In genomic region chr17:17001874-17002520, GRCh38 we compare ENCODE assay signal across 9 cellular contexts. TPM values are rescaled to one million over a fixed set of nuclear protein-coding genes. Genes with fewer than 3 reads are reported as not detected.
A peak's percentile ranks its signal among the peaks of the same experiment; 100 is the strongest.
DNase-seq lines count a peak whose midpoint lies in the region; ATAC-seq and TF ChIP-seq lines count a peak whose summit lies in the region.
"Had no signal": no experiment of that assay in that cellular context is flagged by ENCODE, and none has a peak within 500 bp of the region (broad histone marks: within the 10 kb centered on the region; RNA-seq: fewer than 3 reads in every experiment).

No MANE protein-coding gene starts in this region.

- no peaks in the 10 kb centered on the region for H3K27me3 ChIP-seq in lower lobe of right lung (ENCODE audit: low read depth)

- no peaks in the 10 kb centered on the region for H3K36me3 ChIP-seq in lower lobe of right lung

- H3K27ac ChIP-seq in lower lobe of right lung: no peak overlapping the region

- ATAC-seq in HG03175 (IDR thresholded peaks at IDR 0.05; ENCODE audit: unreplicated experiment) (peak; percentile 49), lower lobe of right lung (peak; percentile 92 to 95), GM19395 (IDR thresholded peaks at IDR 0.05; ENCODE audit: unreplicated experiment) (no peak)

- intact Hi-C loops in lower lobe of right lung (cut with DNase I): no loop called here

- peak; percentile 92 for DNase-seq in GM03348 (ENCODE audit: low spot score)
- peak; percentile 81 for DNase-seq in NCI-H69 (lab: John Stamatoyannopoulos, UW)
- peak; percentile 78 for DNase-seq in activated CD4-positive, alpha-beta T cell treated with anti-CD3 and anti-CD28 coated beads, Interleukin-2, amount 50 U/mL, for 1 hour
- peak; percentile 50 for DNase-seq in dedifferentiated amniotic fluid mesenchymal stem cell (ENCODE audit: extremely low spot score)
- DNase-seq in lower lobe of right lung: peak; percentile 88
- DNase-seq in stimulated activated CD8-positive, alpha-beta memory T cell treated with anti-CD3 and anti-CD28 coated beads, Interleukin-15, amount 100 ng/mL, for 1 hour (ENCODE audit: low read depth): peak; percentile 56

- H3K4me1 ChIP-seq in lower lobe of right lung: peaks cover 11% of the 10 kb centered on the region

- TF ChIP-seq CTCF in lower lobe of right lung (IDR thresholded peaks at IDR 0.05): peak; percentile 97

- no peak overlapping the region for H3K4me3 ChIP-seq in lower lobe of right lung

- H3K9me3 ChIP-seq in lower lobe of right lung: no peaks in the 10 kb centered on the region

RNA-seq across cellular contexts. Expression of gene TNFRSF13B, which starts 30.1 kb away (rescaled TPM):
- 0.27 TPM for total RNA-seq in lower lobe of right lung
- total RNA-seq: glomerular endothelial cell had no signal

RNA-seq across cellular contexts. Expression of gene MPRIP, which starts 40.3 kb away (rescaled TPM):
- total RNA-seq in lower lobe of right lung: 232 TPM
